14 cellular contexts compared by ENCODE assay signal in genomic region chr6:24142733-24143132, GRCh38. TPM values are rescaled to one million over a fixed set of nuclear protein-coding genes. Genes with fewer than 3 reads are reported as not detected.
"Had no signal": no experiment of that assay in that cellular context is flagged by ENCODE, and none has a peak within 500 bp of the region (broad histone marks: within the 10 kb centered on the region; RNA-seq: fewer than 3 reads in every experiment).

No MANE protein-coding gene starts in this region.

RNA-seq across cellular contexts. Expression of gene NRSN1, which starts 16.7 kb away (rescaled TPM):
- total RNA-seq: activated B cell treated with CpG ODN at 0.5 μM for 24 hours; activated CD4-positive, alpha-beta memory T cell treated with anti-CD3 and anti-CD28 coated beads for 36 hours; activated CD4-positive, alpha-beta memory T cell treated with anti-CD3 and anti-CD28 coated beads, Interleukin-2, amount 10 ng/mL, durations not matched to agents 7 days and 5 days; activated CD4-positive, alpha-beta T cell treated with anti-CD3 and anti-CD28 coated beads for 36 hours; activated CD4-positive, alpha-beta T cell treated with anti-CD3 and anti-CD28 coated beads, Interleukin-2, amount 10 ng/mL, durations not matched to agents 24 days and 14 days; activated CD4-positive, alpha-beta T cell treated with anti-CD3 and anti-CD28 coated beads, Interleukin-2, amount 10 ng/mL, durations not matched to agents 7 days and 5 days; activated CD8-positive, alpha-beta memory T cell treated with anti-CD3 and anti-CD28 coated beads for 36 hours; activated CD8-positive, alpha-beta memory T cell treated with anti-CD3 and anti-CD28 coated beads, Interleukin-2, amount 10 ng/mL, durations not matched to agents 7 days and 5 days; activated CD8-positive, alpha-beta T cell treated with anti-CD3 and anti-CD28 coated beads for 36 hours; activated CD8-positive, alpha-beta T cell treated with anti-CD3 and anti-CD28 coated beads, Interleukin-2, amount 10 ng/mL, durations not matched to agents 7 days and 5 days; T-helper 1 cell treated with Interleukin-12 subunit alpha and Interleukin-12 subunit beta and Interleukin-4 antibody, amounts not matched to agents 30 ng/mL and 1 ng/mL, for 36 hours; T-helper 17 cell; T-helper 2 cell treated with Interferon-gamma antibody and Interleukin-4, amounts not matched to agents 100 ng/mL and 5 ng/mL, for 36 hours; WTC11 had no signal
